In genomic region chr10:1150638-1150955, GRCh38 we compare ENCODE assay signal across 29 cellular contexts.
DNase-seq lines count a peak whose midpoint lies in the region; ATAC-seq and TF ChIP-seq lines count a peak whose summit lies in the region.
"Had no signal": no experiment of that assay in that cellular context is flagged by ENCODE, and none has a peak within 500 bp of the region (broad histone marks: within the 10 kb centered on the region; RNA-seq: fewer than 3 reads in every experiment).

No MANE protein-coding gene starts in this region.

- H3K9ac ChIP-seq in SK-N-SH (no peak overlapping the region), IMR-90 (ENCODE audit: low read depth, low read length) (no peak overlapping the region)

- no peak overlapping the region for H3K4ac ChIP-seq in IMR-90 (ENCODE audit: low read depth, low read length)

- no peaks in the 10 kb centered on the region for H4K20me1 ChIP-seq in SK-N-SH (ENCODE audit: insufficient read depth)
- no peaks in the 10 kb centered on the region for H4K20me1 ChIP-seq in IMR-90 (ENCODE audit: insufficient read depth, low read length)

- H2AFZ ChIP-seq in SK-N-SH (ENCODE audit: low read depth) (no peak overlapping the region), IMR-90 (replicated peaks; ENCODE audit: low read length, poor library complexity) (peak overlapping the region; percentile 32)
- H2AFZ ChIP-seq: hepatocyte had no signal

- no peaks in the 10 kb centered on the region for H3K79me2 ChIP-seq in SK-N-SH (ENCODE audit: insufficient read depth)
- H3K79me2 ChIP-seq: hepatocyte had no signal

- CTCF ChIA-PET in SK-N-SH (lab: Yijun Ruan, JAX) (no interaction called here), IMR-90 (lab: Yijun Ruan, JAX) (no interaction called here)

- H3K4me3 ChIP-seq in SK-N-SH (ENCODE audit: low read depth in 2 of 2, low read length in 1 of 2) = no peak overlapping the region
- no peak overlapping the region for H3K4me3 ChIP-seq in IMR-90 (ENCODE audit: insufficient read depth, low read depth, low read length)
- no peak overlapping the region for H3K4me3 ChIP-seq in sigmoid colon
- H3K4me3 ChIP-seq in gastroesophageal sphincter = no peak overlapping the region
- H3K4me3 ChIP-seq: body of pancreas, HAP-1, hepatocyte, tibial nerve had no signal

- no peak overlapping the region for H3K23ac ChIP-seq in IMR-90 (ENCODE audit: low read depth, low read length)

- intact Hi-C loops in IMR-90 (cut with micrococcal nuclease) = no loop called here
- intact Hi-C loops in sigmoid colon (cut with DNase I) = no loop called here

- H3F3A ChIP-seq in SK-N-SH (replicated peaks; ENCODE audit: insufficient read depth) = no peaks in the 10 kb centered on the region

- H3K18ac ChIP-seq in IMR-90 (ENCODE audit: low read depth, low read length) = no peak overlapping the region

- H3K56ac ChIP-seq in IMR-90 (ENCODE audit: extremely low read depth, insufficient read depth, low read length) = no peak overlapping the region

- H3K4me2 ChIP-seq in SK-N-SH (no peak overlapping the region), IMR-90 (ENCODE audit: low read depth, low read length) (no peak overlapping the region)
- H3K4me2 ChIP-seq: hepatocyte had no signal

- H2BK5ac ChIP-seq in IMR-90 (ENCODE audit: low read depth, low read length, poor library complexity, severe bottlenecking) = no peak overlapping the region

- TF ChIP-seq EP300 in SK-N-SH (IDR thresholded peaks at IDR 0.05; ENCODE audit: borderline replicate concordance in 1 of 2, low read depth in 1 of 2, low read length in 1 of 2) (no peak), sigmoid colon (IDR thresholded peaks at IDR 0.05) (no peak), gastroesophageal sphincter (IDR thresholded peaks at IDR 0.05) (no peak)

- H2BK20ac ChIP-seq in IMR-90 (ENCODE audit: low read depth, low read length) = no peak overlapping the region

- in situ Hi-C loops in IMR-90 (cut with MboI; ENCODE audit: low sequenced_read_pairs) = no loop called here

- no peak for TF ChIP-seq RAD21 in SK-N-SH (IDR thresholded peaks at IDR 0.05; ENCODE audit: low read length)
- TF ChIP-seq RAD21 in IMR-90 (IDR thresholded peaks at IDR 0.05; ENCODE audit: low read length) = no peak

- no peak overlapping the region for H4K5ac ChIP-seq in IMR-90 (ENCODE audit: low read depth, low read length)

- H2AK9ac ChIP-seq in IMR-90 (replicated peaks; ENCODE audit: low read depth, low read length, poor library complexity) = no peak overlapping the region

- H2BK15ac ChIP-seq in IMR-90 (ENCODE audit: low read depth, low read length) = no peak overlapping the region

- H3K27ac ChIP-seq in SK-N-SH (ENCODE audit: low read depth in 2 of 2, low read length in 1 of 2) (peak overlapping the region in 1 of 2 experiments; percentile 94; a peak in 2 of 4 replicates), IMR-90 (ENCODE audit: insufficient read depth, low read length) (no peak overlapping the region), sigmoid colon (no peak overlapping the region), gastroesophageal sphincter (no peak overlapping the region), foreskin keratinocyte (no peak overlapping the region)
- H3K27ac ChIP-seq: 22Rv1, hepatocyte, tibial nerve had no signal

- POLR2A ChIA-PET in SK-N-SH (lab: Yijun Ruan, JAX) = no interaction called here
- POLR2A ChIA-PET in IMR-90 (lab: Charles Lee; ENCODE audit: unreplicated experiment) = no interaction called here

- H2AK5ac ChIP-seq in IMR-90 (ENCODE audit: low read depth, low read length) = no peak overlapping the region

- no peaks in the 10 kb centered on the region for H3K9me1 ChIP-seq in IMR-90 (ENCODE audit: insufficient read depth, low read length)

- H4K91ac ChIP-seq in IMR-90 (ENCODE audit: insufficient read depth, low read depth, low read length) = no peak overlapping the region

- H3K9me3 ChIP-seq in SK-N-SH (0 out of 2 replicates have a peak, but pooled peaks cover 8% of the 10 kb centered on the region), IMR-90 (ENCODE audit: control insufficient read depth, insufficient read depth, low read length) (peaks cover 6% of the 10 kb centered on the region), sigmoid colon (peaks cover 0 to 6% (median 0%) of the 10 kb centered on the region in 4 donors), gastroesophageal sphincter (peaks cover 0 to 21% (median 0%) of the 10 kb centered on the region in 3 donors)
- H3K9me3 ChIP-seq: body of pancreas, HAP-1 had no signal

- dilution Hi-C loops in IMR-90 (cut with HindIII; ENCODE audit: low sequenced_read_pairs, unreplicated experiment) = no loop called here

- no peak overlapping the region for H2BK120ac ChIP-seq in IMR-90 (ENCODE audit: low read depth, low read length)

- H3K4me1 ChIP-seq in SK-N-SH (ENCODE audit: control insufficient read depth in 1 of 2, insufficient read depth in 2 of 2, low read depth in 1 of 2, low read length in 1 of 2) (peaks cover 0 to 28% of the 10 kb centered on the region in 2 experiments; a peak in 2 of 4 replicates), IMR-90 (ENCODE audit: control insufficient read depth, insufficient read depth, low read length) (no peaks in the 10 kb centered on the region), sigmoid colon (no peaks in the 10 kb centered on the region), gastroesophageal sphincter (no peaks in the 10 kb centered on the region), foreskin keratinocyte (no peaks in the 10 kb centered on the region)
- H3K4me1 ChIP-seq: HAP-1, tibial nerve had no signal

- H3K79me1 ChIP-seq in IMR-90 (ENCODE audit: low read depth in 1 of 2, low read length in 2 of 2) = no peaks in the 10 kb centered on the region

- ATAC-seq in SK-N-SH treated with all-trans-retinoic acid at 6 μM for 48 hours (no peak), IMR-90 (ENCODE audit: low read depth) (no peak), gastroesophageal sphincter (no peak), HG02852 (IDR thresholded peaks at IDR 0.05; ENCODE audit: unreplicated experiment) (no peak), foreskin keratinocyte (no peak)
- ATAC-seq: body of pancreas had no signal

- no peak for TF ChIP-seq POLR2A in IMR-90 (IDR thresholded peaks at IDR 0.05; ENCODE audit: low read depth, low read length)
- no peak for TF ChIP-seq POLR2A in sigmoid colon (IDR thresholded peaks at IDR 0.05)
- no peak for TF ChIP-seq POLR2A in gastroesophageal sphincter (IDR thresholded peaks at IDR 0.05)

- no peak overlapping the region for H4K8ac ChIP-seq in IMR-90 (ENCODE audit: low read depth in 2 of 2, low read length in 2 of 2)

- H3K27me3 ChIP-seq in SK-N-SH (ENCODE audit: insufficient read depth) (no peaks in the 10 kb centered on the region), IMR-90 (ENCODE audit: control insufficient read depth, insufficient read depth, low read length) (peaks cover 5% of the 10 kb centered on the region; the same call in 1 of the 2 replicates), sigmoid colon (no peaks in the 10 kb centered on the region), gastroesophageal sphincter (peaks cover 5% of the 10 kb centered on the region), foreskin keratinocyte (no peaks in the 10 kb centered on the region)
- H3K27me3 ChIP-seq: body of pancreas, hepatocyte, tibial nerve had no signal

- H3K9me2 ChIP-seq in SK-N-SH = no peaks in the 10 kb centered on the region

- TF ChIP-seq CTCF in SK-N-SH (IDR thresholded peaks at IDR 0.05) (no peak), IMR-90 (conservative IDR thresholded peaks at IDR 0.05; ENCODE audit: low read depth, low read length) (no peak), sigmoid colon (IDR thresholded peaks at IDR 0.05) (no peak), gastroesophageal sphincter (IDR thresholded peaks at IDR 0.05) (no peak), foreskin keratinocyte (conservative IDR thresholded peaks at IDR 0.05) (no peak)

- WGBS in SK-N-SH (ENCODE audit: low lambda C conversion rate) = 65% methylated on average over 13 of the region's 13 CpGs
- WGBS in IMR-90 (ENCODE audit: extremely low coverage in 2 of 2, insufficient read length in 1 of 2), 2 experiments = 83% methylated on average over 12 of the region's 13 CpGs; no CpG with 5 or more reads in 1 of the 2 experiments
- WGBS in sigmoid colon, 2 donors = 85 to 87% methylated on average over 13 of the region's 13 CpGs
- 76 to 90% methylated on average over 2 to 10 of the region's 13 CpGs for WGBS in gastroesophageal sphincter (ENCODE audit: low coverage in 1 of 2), 2 donors

- no TSS peak for BruUV-seq in IMR-90 (replicated peaks; lab: Mats Ljungman, UMichigan)

- DNase-seq in SK-N-SH (peak; percentile 39), IMR-90 (no peak), glomerular visceral epithelial cell (ENCODE audit: extremely low spot score) (peak; percentile 20), sigmoid colon (peak; percentile 35), foreskin keratinocyte (no peak)
- DNase-seq: activated CD4-positive, alpha-beta T cell treated with anti-CD3 and anti-CD28 coated beads for 48 hours; activated naive CD4-positive, alpha-beta T cell; activated T-cell treated with anti-CD3 and anti-CD28 coated beads, Interleukin-2, amount 50 U/mL, for 48 hours; body of pancreas; Calu3; dermis blood vessel endothelial cell; DMS79 treated with DMSO at 0.1 percent for 48 hours; GDM1; Kasumi-1; left colon; NCI-H1436 treated with DMSO at 0.1 percent for 48 hours; NCI-H2081 treated with DMSO at 0.1 percent for 48 hours; NCI-H226; NCI-H526 treated with DMSO at 0.1 percent for 48 hours; SHP77; stimulated activated CD4-positive, alpha-beta T cell treated with anti-CD3 and anti-CD28 coated beads, Interleukin-2, amount 100 ng/mL, for 48 hours; T-helper 9 cell had no signal

- H3K36me3 ChIP-seq in SK-N-SH (replicated peaks in 1 of 2; ENCODE audit: control insufficient read depth in 1 of 2, insufficient read depth in 2 of 2, low read length in 1 of 2) = no peaks in the 10 kb centered on the region
- H3K36me3 ChIP-seq in IMR-90 (ENCODE audit: control insufficient read depth, insufficient read depth, low read length) = no peaks in the 10 kb centered on the region
- H3K36me3 ChIP-seq in sigmoid colon = no peaks in the 10 kb centered on the region
- H3K36me3 ChIP-seq in gastroesophageal sphincter = no peaks in the 10 kb centered on the region
- H3K36me3 ChIP-seq: HAP-1, tibial nerve had no signal

- H3K14ac ChIP-seq in IMR-90 (replicated peaks; ENCODE audit: low read depth, low read length) = no peak overlapping the region

TF ChIP-seq in SK-N-SH, 30 proteins besides CTCF, POLR2A, EP300 and RAD21 (continues in another document):
- TF ChIP-seq RXRA (IDR thresholded peaks at IDR 0.05; ENCODE audit: borderline replicate concordance, low read depth) = no peak
- no peak for TF ChIP-seq CHD2 (IDR thresholded peaks at IDR 0.05; ENCODE audit: low read length, partially characterized antibody)
- no peak for TF ChIP-seq TCF12 (IDR thresholded peaks at IDR 0.05)

TF ChIP-seq in SK-N-SH treated with all-trans-retinoic acid at 6 μM for 48 hours, 23 proteins besides CTCF, POLR2A, EP300 and RAD21 (continues in another document):
- TF ChIP-seq ZC3H10 (CRISPR knock-in tag; IDR thresholded peaks at IDR 0.05) (no peak), PPARA (CRISPR knock-in tag; IDR thresholded peaks at IDR 0.05; ENCODE audit: borderline replicate concordance) (no peak), ZNF8 (CRISPR knock-in tag; IDR thresholded peaks at IDR 0.05) (no peak)

TF ChIP-seq in IMR-90, 13 proteins besides CTCF, POLR2A, EP300 and RAD21 (continues in another document):
- TF ChIP-seq RCOR1 (IDR thresholded peaks at IDR 0.05; ENCODE audit: insufficient replicate concordance, low read length) (no peak), SMC3 (IDR thresholded peaks at IDR 0.05; ENCODE audit: low read depth, low read length) (no peak), MXI1 (IDR thresholded peaks at IDR 0.05; ENCODE audit: borderline replicate concordance, low read depth, low read length) (no peak)

Comparison
In these comparisons a context has a peak if more than half of its experiments do, and no peak if none do; other contexts are left out.
1. DNase-seq: peak in SK-N-SH (single experiment), glomerular visceral epithelial cell (single experiment) and sigmoid colon (single experiment); none in IMR-90 (single experiment) and foreskin keratinocyte (0 of 2).